1 cellular context compared by ENCODE assay signal in the genomic region with DNA sequence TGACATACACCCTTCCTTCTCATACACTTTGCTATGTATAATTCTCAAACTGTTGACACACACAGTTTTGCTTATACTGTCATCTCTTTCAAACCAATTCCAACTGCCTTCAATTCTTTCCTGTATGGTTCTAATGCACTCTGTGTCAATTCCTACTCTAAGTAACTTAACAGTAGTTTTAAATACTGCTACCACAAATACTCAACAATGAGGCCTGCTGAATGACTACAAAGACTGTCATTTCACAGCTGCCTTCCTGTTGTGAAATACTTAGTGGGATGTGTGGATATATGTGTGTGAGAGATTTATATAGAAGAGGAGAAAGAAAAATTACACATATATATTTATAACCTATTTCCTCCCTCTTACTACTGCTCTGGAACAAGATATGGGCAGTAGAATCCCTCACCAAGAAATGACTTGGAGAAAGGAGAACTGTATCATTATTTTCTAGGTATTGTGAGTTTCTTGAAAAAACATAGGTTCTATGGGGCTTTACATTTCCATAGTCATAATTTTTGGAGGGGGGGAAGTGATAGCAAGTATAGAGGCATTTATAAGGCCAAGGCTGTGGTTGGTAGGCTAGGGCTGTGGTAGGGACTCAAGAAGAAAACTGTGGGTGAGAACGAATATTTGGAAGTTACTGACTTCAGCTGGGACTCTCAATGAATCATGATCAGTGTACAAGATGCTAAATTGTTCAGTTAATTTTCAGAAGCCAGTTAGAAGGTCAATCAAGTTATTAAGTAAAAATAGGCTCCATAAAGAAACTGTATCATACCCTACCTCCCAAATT.
TF ChIP-seq lines count a peak whose summit lies in the region.

No MANE protein-coding gene starts in this region.

TF ChIP-seq in WTC11, 78 proteins besides CTCF, POLR2A, EP300 and RAD21 (continued from another document):
- TF ChIP-seq MXD4 (CRISPR knock-in tag; IDR thresholded peaks at IDR 0.05; ENCODE audit: borderline replicate concordance) (no peak), ZNF232 (CRISPR knock-in tag; IDR thresholded peaks at IDR 0.05) (no peak), EMX1 (CRISPR knock-in tag; IDR thresholded peaks at IDR 0.05) (no peak), FOXJ3 (CRISPR knock-in tag; IDR thresholded peaks at IDR 0.05; ENCODE audit: borderline replicate concordance) (no peak)
- TF ChIP-seq, protein P1, sequence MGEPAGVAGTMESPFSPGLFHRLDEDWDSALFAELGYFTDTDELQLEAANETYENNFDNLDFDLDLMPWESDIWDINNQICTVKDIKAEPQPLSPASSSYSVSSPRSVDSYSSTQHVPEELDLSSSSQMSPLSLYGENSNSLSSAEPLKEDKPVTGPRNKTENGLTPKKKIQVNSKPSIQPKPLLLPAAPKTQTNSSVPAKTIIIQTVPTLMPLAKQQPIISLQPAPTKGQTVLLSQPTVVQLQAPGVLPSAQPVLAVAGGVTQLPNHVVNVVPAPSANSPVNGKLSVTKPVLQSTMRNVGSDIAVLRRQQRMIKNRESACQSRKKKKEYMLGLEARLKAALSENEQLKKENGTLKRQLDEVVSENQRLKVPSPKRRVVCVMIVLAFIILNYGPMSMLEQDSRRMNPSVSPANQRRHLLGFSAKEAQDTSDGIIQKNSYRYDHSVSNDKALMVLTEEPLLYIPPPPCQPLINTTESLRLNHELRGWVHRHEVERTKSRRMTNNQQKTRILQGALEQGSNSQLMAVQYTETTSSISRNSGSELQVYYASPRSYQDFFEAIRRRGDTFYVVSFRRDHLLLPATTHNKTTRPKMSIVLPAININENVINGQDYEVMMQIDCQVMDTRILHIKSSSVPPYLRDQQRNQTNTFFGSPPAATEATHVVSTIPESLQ (CRISPR knock-in tag; IDR thresholded peaks at IDR 0.05): no peak
- TF ChIP-seq, protein P2, sequence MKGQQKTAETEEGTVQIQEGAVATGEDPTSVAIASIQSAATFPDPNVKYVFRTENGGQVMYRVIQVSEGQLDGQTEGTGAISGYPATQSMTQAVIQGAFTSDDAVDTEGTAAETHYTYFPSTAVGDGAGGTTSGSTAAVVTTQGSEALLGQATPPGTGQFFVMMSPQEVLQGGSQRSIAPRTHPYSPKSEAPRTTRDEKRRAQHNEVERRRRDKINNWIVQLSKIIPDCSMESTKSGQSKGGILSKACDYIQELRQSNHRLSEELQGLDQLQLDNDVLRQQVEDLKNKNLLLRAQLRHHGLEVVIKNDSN (CRISPR knock-in tag; IDR thresholded peaks at IDR 0.05): no peak
- TF ChIP-seq, protein P3, sequence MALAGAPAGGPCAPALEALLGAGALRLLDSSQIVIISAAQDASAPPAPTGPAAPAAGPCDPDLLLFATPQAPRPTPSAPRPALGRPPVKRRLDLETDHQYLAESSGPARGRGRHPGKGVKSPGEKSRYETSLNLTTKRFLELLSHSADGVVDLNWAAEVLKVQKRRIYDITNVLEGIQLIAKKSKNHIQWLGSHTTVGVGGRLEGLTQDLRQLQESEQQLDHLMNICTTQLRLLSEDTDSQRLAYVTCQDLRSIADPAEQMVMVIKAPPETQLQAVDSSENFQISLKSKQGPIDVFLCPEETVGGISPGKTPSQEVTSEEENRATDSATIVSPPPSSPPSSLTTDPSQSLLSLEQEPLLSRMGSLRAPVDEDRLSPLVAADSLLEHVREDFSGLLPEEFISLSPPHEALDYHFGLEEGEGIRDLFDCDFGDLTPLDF (CRISPR knock-in tag; IDR thresholded peaks at IDR 0.05): no peak
- TF ChIP-seq, protein P4, sequence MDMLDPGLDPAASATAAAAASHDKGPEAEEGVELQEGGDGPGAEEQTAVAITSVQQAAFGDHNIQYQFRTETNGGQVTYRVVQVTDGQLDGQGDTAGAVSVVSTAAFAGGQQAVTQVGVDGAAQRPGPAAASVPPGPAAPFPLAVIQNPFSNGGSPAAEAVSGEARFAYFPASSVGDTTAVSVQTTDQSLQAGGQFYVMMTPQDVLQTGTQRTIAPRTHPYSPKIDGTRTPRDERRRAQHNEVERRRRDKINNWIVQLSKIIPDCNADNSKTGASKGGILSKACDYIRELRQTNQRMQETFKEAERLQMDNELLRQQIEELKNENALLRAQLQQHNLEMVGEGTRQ (CRISPR knock-in tag; IDR thresholded peaks at IDR 0.05): no peak
- TF ChIP-seq, protein P5, sequence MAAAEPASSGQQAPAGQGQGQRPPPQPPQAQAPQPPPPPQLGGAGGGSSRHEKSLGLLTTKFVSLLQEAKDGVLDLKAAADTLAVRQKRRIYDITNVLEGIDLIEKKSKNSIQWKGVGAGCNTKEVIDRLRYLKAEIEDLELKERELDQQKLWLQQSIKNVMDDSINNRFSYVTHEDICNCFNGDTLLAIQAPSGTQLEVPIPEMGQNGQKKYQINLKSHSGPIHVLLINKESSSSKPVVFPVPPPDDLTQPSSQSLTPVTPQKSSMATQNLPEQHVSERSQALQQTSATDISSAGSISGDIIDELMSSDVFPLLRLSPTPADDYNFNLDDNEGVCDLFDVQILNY (CRISPR knock-in tag; IDR thresholded peaks at IDR 0.05): no peak
- TF ChIP-seq, protein P6, sequence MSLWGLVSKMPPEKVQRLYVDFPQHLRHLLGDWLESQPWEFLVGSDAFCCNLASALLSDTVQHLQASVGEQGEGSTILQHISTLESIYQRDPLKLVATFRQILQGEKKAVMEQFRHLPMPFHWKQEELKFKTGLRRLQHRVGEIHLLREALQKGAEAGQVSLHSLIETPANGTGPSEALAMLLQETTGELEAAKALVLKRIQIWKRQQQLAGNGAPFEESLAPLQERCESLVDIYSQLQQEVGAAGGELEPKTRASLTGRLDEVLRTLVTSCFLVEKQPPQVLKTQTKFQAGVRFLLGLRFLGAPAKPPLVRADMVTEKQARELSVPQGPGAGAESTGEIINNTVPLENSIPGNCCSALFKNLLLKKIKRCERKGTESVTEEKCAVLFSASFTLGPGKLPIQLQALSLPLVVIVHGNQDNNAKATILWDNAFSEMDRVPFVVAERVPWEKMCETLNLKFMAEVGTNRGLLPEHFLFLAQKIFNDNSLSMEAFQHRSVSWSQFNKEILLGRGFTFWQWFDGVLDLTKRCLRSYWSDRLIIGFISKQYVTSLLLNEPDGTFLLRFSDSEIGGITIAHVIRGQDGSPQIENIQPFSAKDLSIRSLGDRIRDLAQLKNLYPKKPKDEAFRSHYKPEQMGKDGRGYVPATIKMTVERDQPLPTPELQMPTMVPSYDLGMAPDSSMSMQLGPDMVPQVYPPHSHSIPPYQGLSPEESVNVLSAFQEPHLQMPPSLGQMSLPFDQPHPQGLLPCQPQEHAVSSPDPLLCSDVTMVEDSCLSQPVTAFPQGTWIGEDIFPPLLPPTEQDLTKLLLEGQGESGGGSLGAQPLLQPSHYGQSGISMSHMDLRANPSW (CRISPR knock-in tag; conservative IDR thresholded peaks at IDR 0.05; ENCODE audit: low read depth): no peak
- TF ChIP-seq, protein P7, sequence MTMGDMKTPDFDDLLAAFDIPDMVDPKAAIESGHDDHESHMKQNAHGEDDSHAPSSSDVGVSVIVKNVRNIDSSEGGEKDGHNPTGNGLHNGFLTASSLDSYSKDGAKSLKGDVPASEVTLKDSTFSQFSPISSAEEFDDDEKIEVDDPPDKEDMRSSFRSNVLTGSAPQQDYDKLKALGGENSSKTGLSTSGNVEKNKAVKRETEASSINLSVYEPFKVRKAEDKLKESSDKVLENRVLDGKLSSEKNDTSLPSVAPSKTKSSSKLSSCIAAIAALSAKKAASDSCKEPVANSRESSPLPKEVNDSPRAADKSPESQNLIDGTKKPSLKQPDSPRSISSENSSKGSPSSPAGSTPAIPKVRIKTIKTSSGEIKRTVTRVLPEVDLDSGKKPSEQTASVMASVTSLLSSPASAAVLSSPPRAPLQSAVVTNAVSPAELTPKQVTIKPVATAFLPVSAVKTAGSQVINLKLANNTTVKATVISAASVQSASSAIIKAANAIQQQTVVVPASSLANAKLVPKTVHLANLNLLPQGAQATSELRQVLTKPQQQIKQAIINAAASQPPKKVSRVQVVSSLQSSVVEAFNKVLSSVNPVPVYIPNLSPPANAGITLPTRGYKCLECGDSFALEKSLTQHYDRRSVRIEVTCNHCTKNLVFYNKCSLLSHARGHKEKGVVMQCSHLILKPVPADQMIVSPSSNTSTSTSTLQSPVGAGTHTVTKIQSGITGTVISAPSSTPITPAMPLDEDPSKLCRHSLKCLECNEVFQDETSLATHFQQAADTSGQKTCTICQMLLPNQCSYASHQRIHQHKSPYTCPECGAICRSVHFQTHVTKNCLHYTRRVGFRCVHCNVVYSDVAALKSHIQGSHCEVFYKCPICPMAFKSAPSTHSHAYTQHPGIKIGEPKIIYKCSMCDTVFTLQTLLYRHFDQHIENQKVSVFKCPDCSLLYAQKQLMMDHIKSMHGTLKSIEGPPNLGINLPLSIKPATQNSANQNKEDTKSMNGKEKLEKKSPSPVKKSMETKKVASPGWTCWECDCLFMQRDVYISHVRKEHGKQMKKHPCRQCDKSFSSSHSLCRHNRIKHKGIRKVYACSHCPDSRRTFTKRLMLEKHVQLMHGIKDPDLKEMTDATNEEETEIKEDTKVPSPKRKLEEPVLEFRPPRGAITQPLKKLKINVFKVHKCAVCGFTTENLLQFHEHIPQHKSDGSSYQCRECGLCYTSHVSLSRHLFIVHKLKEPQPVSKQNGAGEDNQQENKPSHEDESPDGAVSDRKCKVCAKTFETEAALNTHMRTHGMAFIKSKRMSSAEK (CRISPR knock-in tag; IDR thresholded peaks at IDR 0.05; ENCODE audit: borderline replicate concordance): no peak
